ENCODE assay signal across 8 cellular contexts in the genomic region with DNA sequence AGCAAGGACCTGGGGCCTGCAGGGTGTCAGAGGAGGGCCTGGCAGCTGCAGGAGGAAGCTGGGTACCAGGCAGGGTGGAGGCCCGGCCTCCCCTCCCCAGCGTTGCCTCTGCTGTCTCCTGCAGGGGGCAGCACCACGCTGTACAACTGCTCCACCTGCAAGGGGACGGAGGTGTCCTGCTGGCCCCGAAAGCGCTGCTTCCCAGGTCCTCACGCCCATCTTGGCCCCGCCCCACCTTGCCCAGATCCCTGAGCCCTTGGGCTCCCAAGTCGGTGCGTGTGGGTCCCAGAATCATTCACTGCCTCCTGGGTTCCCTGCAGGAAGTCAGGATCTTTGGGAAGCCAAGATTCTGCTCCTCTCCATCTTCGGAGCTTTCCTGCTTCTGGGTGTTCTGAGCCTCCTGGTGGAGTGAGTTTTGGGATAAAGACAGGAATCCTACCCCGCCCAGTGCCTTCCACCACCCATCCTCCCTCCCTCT. TPM values are rescaled to one million over a fixed set of nuclear protein-coding genes. Genes with fewer than 3 reads are reported as not detected.
DNase-seq lines count a peak whose midpoint lies in the region; ATAC-seq and TF ChIP-seq lines count a peak whose summit lies in the region.

No MANE protein-coding gene starts in this region.

- no peak overlapping the region for H2BK5ac ChIP-seq in trophoblast cell (ENCODE audit: low read depth, low read length, poor library complexity)

- H3K9me2 ChIP-seq in DOHH2 (replicated peaks; ENCODE audit: control insufficient read depth, low read length) = no peaks in the 10 kb centered on the region
- no peaks in the 10 kb centered on the region for H3K9me2 ChIP-seq in SK-N-SH

- H2AK5ac ChIP-seq in trophoblast cell (ENCODE audit: low read length) = no peak overlapping the region

- DNase-seq in KBM-7 (peak; percentile 94), SK-N-SH (peak; percentile 91), cardiac muscle cell (ENCODE audit: low read depth in 1 of 2, low spot score in 1 of 2) (peak; percentile 78 to 79), trophoblast cell (peak; percentile 87 to 93), type B pancreatic cell (ENCODE audit: extremely low spot score, unreplicated experiment) (peak; percentile 84)
- peak; percentile 91 for DNase-seq in activated naive CD4-positive, alpha-beta T cell treated with anti-CD3 and anti-CD28 coated beads for 36 hours

- WGBS in SK-N-SH (ENCODE audit: low lambda C conversion rate) = 20% methylated on average over 6 of the region's 12 CpGs
- WGBS in trophoblast cell (ENCODE audit: extremely low coverage, insufficient coverage, insufficient read length) = no CpG with 5 or more reads among the region's 12 CpGs

- no peaks in the 10 kb centered on the region for H3K9me3 Mint-ChIP-seq in activated naive CD4-positive, alpha-beta T cell treated with anti-CD3 and anti-CD28 coated beads for 36 hours
- no peaks in the 10 kb centered on the region for H3K9me3 Mint-ChIP-seq in type B pancreatic cell

- H3K23ac ChIP-seq in trophoblast cell (ENCODE audit: low read length) = no peak overlapping the region

- H2AFZ ChIP-seq in SK-N-SH (ENCODE audit: low read depth) = no peak overlapping the region
- no peak overlapping the region for H2AFZ ChIP-seq in trophoblast cell (ENCODE audit: insufficient read depth, low read length, poor library complexity)

- intact Hi-C loops in activated naive CD4-positive, alpha-beta T cell treated with anti-CD3 and anti-CD28 coated beads for 36 hours (cut with micrococcal nuclease) = loop anchor here (1.0 to 5.0 kb wide), 5 partner anchors 36 to 331 kb away; partner anchors contain the start of genes PLSCR3, SENP3, TMEM102 and TP53

- H3K27me3 ChIP-seq in DOHH2 (ENCODE audit: control insufficient read depth, low read length) (no peaks in the 10 kb centered on the region), SK-N-SH (ENCODE audit: insufficient read depth) (no peaks in the 10 kb centered on the region), cardiac muscle cell (no peaks in the 10 kb centered on the region), trophoblast cell (ENCODE audit: insufficient read depth, low read length) (no peaks in the 10 kb centered on the region)

- H4K91ac ChIP-seq in trophoblast cell (ENCODE audit: low read depth, low read length) = no peak overlapping the region

- H3K18ac ChIP-seq in trophoblast cell (ENCODE audit: low read length) = no peak overlapping the region

- H2BK12ac ChIP-seq in trophoblast cell (ENCODE audit: low read length) = no peak overlapping the region

- H4K12ac ChIP-seq in trophoblast cell (ENCODE audit: low read depth, low read length) = no peak overlapping the region

- no peak for ATAC-seq in GM18909 (IDR thresholded peaks at IDR 0.05; ENCODE audit: poor library complexity, unreplicated experiment)

- peaks cover 13% of the 10 kb centered on the region for H3K79me1 ChIP-seq in trophoblast cell (ENCODE audit: low read length)

- TF ChIP-seq EP300 in SK-N-SH (IDR thresholded peaks at IDR 0.05; ENCODE audit: borderline replicate concordance in 1 of 2, low read depth in 1 of 2, low read length in 1 of 2) = no peak

- H3K4me1 Mint-ChIP-seq in activated naive CD4-positive, alpha-beta T cell treated with anti-CD3 and anti-CD28 coated beads for 36 hours (ENCODE audit: low read depth) = peaks cover 28% of the 10 kb centered on the region
- H3K4me1 Mint-ChIP-seq in type B pancreatic cell (ENCODE audit: unreplicated experiment) = peaks cover 17% of the 10 kb centered on the region

- peaks cover 1% of the 10 kb centered on the region for H3K36me3 ChIP-seq in DOHH2 (ENCODE audit: control insufficient read depth, low read length)
- no peaks in the 10 kb centered on the region for H3K36me3 ChIP-seq in SK-N-SH (replicated peaks in 1 of 2; ENCODE audit: control insufficient read depth in 1 of 2, insufficient read depth in 2 of 2, low read length in 1 of 2)
- no peaks in the 10 kb centered on the region for H3K36me3 ChIP-seq in cardiac muscle cell
- H3K36me3 ChIP-seq in trophoblast cell (ENCODE audit: control insufficient read depth in 1 of 2, insufficient read depth in 2 of 2, low read length in 2 of 2) = no peaks in the 10 kb centered on the region

- in situ Hi-C loops in KBM-7 (cut with MboI; ENCODE audit: low pct_unique_long_range_greater_than_20kb, low sequenced_read_pairs) = no loop called here

- no peak overlapping the region for H3K9ac ChIP-seq in SK-N-SH
- H3K9ac ChIP-seq in trophoblast cell (ENCODE audit: low read length) = no peak overlapping the region

- CTCF ChIA-PET in SK-N-SH (lab: Yijun Ruan, JAX) = interaction anchor here (0.6 to 5.2 kb wide), 56 partner anchors 8 to 331 kb away, joined by 3 to 52 read pairs (median 4); partner anchors contain the start of genes FGF11, NEURL4, NLGN2 and PLSCR3
- CTCF ChIA-PET in activated naive CD4-positive, alpha-beta T cell treated with anti-CD3 and anti-CD28 coated beads for 36 hours (lab: Charles Lee) = interaction anchor here (0.6 to 4.4 kb wide), 37 partner anchors 12 to 331 kb away, joined by 3 to 34 read pairs (median 4); partner anchors contain the start of genes ACAP1, FGF11, NEURL4 and PLSCR3

- H3K27ac ChIP-seq in DOHH2 (ENCODE audit: low read depth, low read length) (no peak overlapping the region), SK-N-SH (ENCODE audit: low read depth in 2 of 2, low read length in 1 of 2) (no peak overlapping the region; a peak in 1 of 4 replicates), cardiac muscle cell (no peak overlapping the region), trophoblast cell (ENCODE audit: low read depth, low read length) (no peak overlapping the region)

- H4K20me1 ChIP-seq in DOHH2 (ENCODE audit: control insufficient read depth, insufficient read depth, low read depth, low read length) (no peaks in the 10 kb centered on the region), SK-N-SH (ENCODE audit: insufficient read depth) (no peaks in the 10 kb centered on the region)

- POLR2A ChIA-PET in SK-N-SH (lab: Yijun Ruan, JAX) = interaction anchor here (0.7 to 0.9 kb wide), 3 partner anchors 81 to 205 kb away, joined by 3 read pairs; partner anchors contain the start of gene ZBTB4

- H4K8ac ChIP-seq in trophoblast cell (ENCODE audit: low read depth, low read length) = no peak overlapping the region

- 0 out of 2 replicates have a peak, but pooled peaks cover 3% of the 10 kb centered on the region for H3F3A ChIP-seq in DOHH2 (ENCODE audit: control insufficient read depth, insufficient read depth)
- H3F3A ChIP-seq in SK-N-SH (replicated peaks; ENCODE audit: insufficient read depth) = peaks cover 3% of the 10 kb centered on the region

- peaks cover 3% of the 10 kb centered on the region for H3K36me3 Mint-ChIP-seq in activated naive CD4-positive, alpha-beta T cell treated with anti-CD3 and anti-CD28 coated beads for 36 hours (ENCODE audit: low read depth)
- H3K36me3 Mint-ChIP-seq in type B pancreatic cell = no peaks in the 10 kb centered on the region

- no peak overlapping the region for H2BK120ac ChIP-seq in trophoblast cell (ENCODE audit: insufficient read depth, low read length, poor library complexity)

- H3K9me3 ChIP-seq in DOHH2 (ENCODE audit: control insufficient read depth, insufficient read depth, low read length) (no peaks in the 10 kb centered on the region), SK-N-SH (no peaks in the 10 kb centered on the region), cardiac muscle cell (ENCODE audit: low read depth) (no peaks in the 10 kb centered on the region), trophoblast cell (ENCODE audit: insufficient read depth, low read depth, low read length) (no peaks in the 10 kb centered on the region)

- peak; percentile 92 for TF ChIP-seq CTCF in DOHH2 (IDR thresholded peaks at IDR 0.05; ENCODE audit: low read depth, low read length, poor library complexity, severe bottlenecking)
- TF ChIP-seq CTCF in SK-N-SH (IDR thresholded peaks at IDR 0.05) = peak; percentile 82
- TF ChIP-seq CTCF in cardiac muscle cell (IDR thresholded peaks at IDR 0.05; ENCODE audit: low read depth, low read length) = peak; percentile 83
- peak; percentile 90 for TF ChIP-seq CTCF in type B pancreatic cell (conservative IDR thresholded peaks at IDR 0.05)

- no peaks in the 10 kb centered on the region for H3K27me3 Mint-ChIP-seq in activated naive CD4-positive, alpha-beta T cell treated with anti-CD3 and anti-CD28 coated beads for 36 hours (ENCODE audit: low read depth)
- H3K27me3 Mint-ChIP-seq in type B pancreatic cell = no peaks in the 10 kb centered on the region

- H3K27ac Mint-ChIP-seq in activated naive CD4-positive, alpha-beta T cell treated with anti-CD3 and anti-CD28 coated beads for 36 hours = no peak overlapping the region
- no peak overlapping the region for H3K27ac Mint-ChIP-seq in type B pancreatic cell

- H3K4me3 ChIP-seq in DOHH2 (ENCODE audit: low read length) = no peak overlapping the region
- no peak overlapping the region; a peak in 1 of 4 replicates for H3K4me3 ChIP-seq in SK-N-SH (ENCODE audit: low read depth in 2 of 2, low read length in 1 of 2)
- H3K4me3 ChIP-seq in cardiac muscle cell = no peak overlapping the region
- no peak overlapping the region for H3K4me3 ChIP-seq in trophoblast cell (ENCODE audit: low read depth, low read length)

- no peak overlapping the region for H3K4ac ChIP-seq in trophoblast cell (ENCODE audit: low read depth, low read length)

- H3K14ac ChIP-seq in trophoblast cell (ENCODE audit: low read length) = no peak overlapping the region

- H3K4me2 ChIP-seq in DOHH2 (ENCODE audit: low read length) (peak overlapping the region; percentile 34), SK-N-SH (no peak overlapping the region), trophoblast cell (ENCODE audit: low read length) (no peak overlapping the region)

- peak; percentile 86 for TF ChIP-seq RAD21 in SK-N-SH (IDR thresholded peaks at IDR 0.05; ENCODE audit: low read length)

- H3K4me3 Mint-ChIP-seq in activated naive CD4-positive, alpha-beta T cell treated with anti-CD3 and anti-CD28 coated beads for 36 hours = no peak overlapping the region
- H3K4me3 Mint-ChIP-seq in type B pancreatic cell = no peak overlapping the region

- H3K79me2 ChIP-seq in DOHH2 (ENCODE audit: control insufficient read depth, low read length) = no peaks in the 10 kb centered on the region
- peaks cover 29% of the 10 kb centered on the region for H3K79me2 ChIP-seq in SK-N-SH (ENCODE audit: insufficient read depth)
- peaks cover 9% of the 10 kb centered on the region for H3K79me2 ChIP-seq in trophoblast cell (ENCODE audit: control insufficient read depth, insufficient read depth, low read length, poor library complexity)

- H3K4me1 ChIP-seq in DOHH2 (ENCODE audit: control insufficient read depth, low read length) (peaks cover 19% of the 10 kb centered on the region), SK-N-SH (ENCODE audit: control insufficient read depth in 1 of 2, insufficient read depth in 2 of 2, low read depth in 1 of 2, low read length in 1 of 2) (peaks cover 13 to 38% of the 10 kb centered on the region in 2 experiments; a peak in 2 of 4 replicates), cardiac muscle cell (ENCODE audit: low read depth) (peaks cover 6% of the 10 kb centered on the region), trophoblast cell (ENCODE audit: control insufficient read depth in 1 of 2, insufficient read depth in 2 of 2, low read length in 2 of 2) (peaks cover 17 to 20% of the 10 kb centered on the region in 2 experiments)

RNA-seq across cellular contexts. Expression of gene TMEM95, which starts 1.2 kb away (rescaled TPM):
- polyA plus RNA-seq in SK-N-SH (2012; rRNA removed) (not detected in 2 replicates), cardiac muscle cell (not detected in 2 replicates)
- polyA plus RNA-seq in SK-N-SH (2012; cell fraction: cytosol; rRNA removed) = not detected in 2 replicates
- polyA plus RNA-seq in SK-N-SH (2012; cell fraction: nucleus; rRNA removed) = not detected in 2 replicates
- total RNA-seq in activated naive CD4-positive, alpha-beta T cell treated with anti-CD3 and anti-CD28 coated beads for 36 hours = not detected
- total RNA-seq in cardiac muscle cell (not detected in 2 replicates), type B pancreatic cell (ENCODE audit: low replicate concordance) (not detected in 2 replicates)
- not detected in 2 replicates for polyA plus RNA-seq in trophoblast cell (2013)

RNA-seq across cellular contexts. Expression of gene KCTD11, which starts 4.1 kb away (rescaled TPM):
- 9.5 and 12.1 TPM in 2 replicates for polyA plus RNA-seq in SK-N-SH (2012; rRNA removed)
- 6.0 and 8.2 TPM in 2 replicates for polyA plus RNA-seq in SK-N-SH (2012; cell fraction: cytosol; rRNA removed)
- polyA plus RNA-seq in SK-N-SH (2012; cell fraction: nucleus; rRNA removed) = 5.9 and 7.8 TPM in 2 replicates
- total RNA-seq in activated naive CD4-positive, alpha-beta T cell treated with anti-CD3 and anti-CD28 coated beads for 36 hours = under 1 TPM; 0.41 to 0.47 TPM
- 15.9 and 18.4 TPM in 2 replicates for total RNA-seq in cardiac muscle cell
- 10.7 and 14.0 TPM in 2 replicates for polyA plus RNA-seq in cardiac muscle cell
- 15.8 and 17.2 TPM in 2 replicates for polyA plus RNA-seq in trophoblast cell (2013)
- 9.5 and 15.5 TPM in 2 replicates for total RNA-seq in type B pancreatic cell (ENCODE audit: low replicate concordance)

RNA-seq across cellular contexts. Expression of gene ACAP1, which starts 19.8 kb away (rescaled TPM):
- polyA plus RNA-seq in SK-N-SH (2012; rRNA removed) = 0.71 and 6.4 TPM in 2 replicates
- 1.2 and 2.4 TPM in 2 replicates for polyA plus RNA-seq in SK-N-SH (2012; cell fraction: cytosol; rRNA removed)
- 0.36 and 0.68 TPM in 2 replicates for polyA plus RNA-seq in SK-N-SH (2012; cell fraction: nucleus; rRNA removed)
- total RNA-seq in activated naive CD4-positive, alpha-beta T cell treated with anti-CD3 and anti-CD28 coated beads for 36 hours = 100 to 1,000 TPM; 309 to 320 TPM
- total RNA-seq in cardiac muscle cell = 1.4 and 6.9 TPM in 2 replicates
- 25.9 and 32.1 TPM in 2 replicates for polyA plus RNA-seq in cardiac muscle cell
- polyA plus RNA-seq in trophoblast cell (2013) = 12.8 and 15.8 TPM in 2 replicates
- 3.2 and 8.3 TPM in 2 replicates for total RNA-seq in type B pancreatic cell (ENCODE audit: low replicate concordance)

RNA-seq across cellular contexts. Expression of gene TNK1, which starts 24.8 kb away (rescaled TPM):
- polyA plus RNA-seq in SK-N-SH (2012; rRNA removed) = 0.64 and 0.75 TPM in 2 replicates
- 0.24 and 0.59 TPM in 2 replicates for polyA plus RNA-seq in SK-N-SH (2012; cell fraction: cytosol; rRNA removed)
- polyA plus RNA-seq in SK-N-SH (2012; cell fraction: nucleus; rRNA removed) = 2.2 and 3.3 TPM in 2 replicates
- total RNA-seq in activated naive CD4-positive, alpha-beta T cell treated with anti-CD3 and anti-CD28 coated beads for 36 hours = 1 to 10 TPM; 4.0 to 4.8 TPM
- 1.3 and 2.6 TPM in 2 replicates for total RNA-seq in cardiac muscle cell
- 2.9 and 4.3 TPM in 2 replicates for polyA plus RNA-seq in cardiac muscle cell
- polyA plus RNA-seq in trophoblast cell (2013) = 3.4 TPM in 2 replicates
- 6.6 and 11.5 TPM in 2 replicates for total RNA-seq in type B pancreatic cell (ENCODE audit: low replicate concordance)

RNA-seq across cellular contexts. Expression of gene NEURL4, which starts 27.0 kb away (rescaled TPM):
- polyA plus RNA-seq in SK-N-SH (2012; rRNA removed) (20.7 and 22.1 TPM in 2 replicates), cardiac muscle cell (12.2 and 15.5 TPM in 2 replicates)
- 4.9 and 7.6 TPM in 2 replicates for polyA plus RNA-seq in SK-N-SH (2012; cell fraction: cytosol; rRNA removed)
- polyA plus RNA-seq in SK-N-SH (2012; cell fraction: nucleus; rRNA removed) = 156 and 173 TPM in 2 replicates
- 10 to 100 TPM; 21.9 to 22.5 TPM for total RNA-seq in activated naive CD4-positive, alpha-beta T cell treated with anti-CD3 and anti-CD28 coated beads for 36 hours
- total RNA-seq in cardiac muscle cell (25.3 and 32.4 TPM in 2 replicates), type B pancreatic cell (ENCODE audit: low replicate concordance) (49.9 and 61.5 TPM in 2 replicates)
- 12.6 and 14.0 TPM in 2 replicates for polyA plus RNA-seq in trophoblast cell (2013)

Comparison
In these comparisons a context has a peak if more than half of its experiments do, and no peak if none do; other contexts are left out.
1. RNA of gene ACAP1, which starts 19.8 kb away (total RNA-seq): 309 to 320 TPM in activated naive CD4-positive, alpha-beta T cell treated with anti-CD3 and anti-CD28 coated beads for 36 hours; 3.2 to 8.3 TPM in type B pancreatic cell and 1.4 to 6.9 TPM in cardiac muscle cell; every median in the first group is over 10 times any median in the second.
2. Peak in every context shown above with its lines, with median percentiles within 50 percentile points of each other: CTCF ChIP-seq and DNase-seq.